ENCODE assay signal across 32 cellular contexts in genomic region chr11:95024958-95025357, GRCh38. TPM values are rescaled to one million over a fixed set of nuclear protein-coding genes. Genes with fewer than 3 reads are reported as not detected.
"Had no signal": no experiment of that assay in that cellular context is flagged by ENCODE, and none has a peak within 500 bp of the region (broad histone marks: within the 10 kb centered on the region; RNA-seq: fewer than 3 reads in every experiment).

TSS of gene KDM4E (plus strand) at chr11:95025258. CDS start at chr11:95025558, 300 bp downstream.

- ATAC-seq: stimulated activated effector memory CD8-positive, alpha-beta T cell treated with anti-CD3 and anti-CD28 coated beads, Interleukin-12 subunit alpha, Interleukin-12 subunit beta, amount 100 ng/mL, for 72 hours; stimulated activated memory B cell treated with anti-CD40 and anti-IgM and Interleukin-4, amounts not matched to agents 10 μg/mL and 1 μg/mL and 100 μg/mL, for 72 hours; stimulated activated naive B cell treated with anti-CD40 and anti-IgM and Interleukin-4, amounts not matched to agents 10 μg/mL and 1 μg/mL and 100 μg/mL, for 72 hours; stimulated activated naive CD8-positive, alpha-beta T cell treated with anti-CD3 and anti-CD28 coated beads, Interleukin-15, amount 100 ng/mL, for 72 hours; stimulated activated naive CD8-positive, alpha-beta T cell treated with anti-CD3 and anti-CD28 coated beads, Interleukin-15, Interleukin-2, amounts not matched to agents 100 U/mL and 50 U/mL, for 24 hours; upper lobe of right lung had no signal

- H3K36me3 ChIP-seq: stomach, suprapubic skin, thoracic aorta, thyroid gland, tibial artery, tibial nerve, transverse colon, upper lobe of left lung, upper lobe of right lung, uterus, vagina had no signal

- H3K27ac ChIP-seq: stomach, suprapubic skin, testis, thoracic aorta, thyroid gland, tibial artery, tibial nerve, transverse colon, upper lobe of left lung, upper lobe of right lung, uterus, vagina had no signal

- FAIRE-seq: urothelium cell line had no signal

- H3K27me3 ChIP-seq: stomach, suprapubic skin, testis, thyroid gland, tibial artery, tibial nerve, transverse colon, upper lobe of left lung, upper lobe of right lung, uterus, vagina had no signal

- H3K9me3 ChIP-seq: stomach, suprapubic skin, testis, thoracic aorta, thyroid gland, tibial artery, tibial nerve, transverse colon, upper lobe of left lung, upper lobe of right lung, uterus, vagina had no signal

- H3K4me3 ChIP-seq: stomach, suprapubic skin, testis, thoracic aorta, thyroid gland, tibial artery, tibial nerve, transverse colon, upper lobe of left lung, upper lobe of right lung, uterus, vagina had no signal

- DNase-seq: stimulated activated CD4-positive, alpha-beta T cell treated with anti-CD3 and anti-CD28 coated beads, Interleukin-2, amount 100 ng/mL, for 48 hours; stimulated activated CD4-positive, alpha-beta T cell treated with anti-CD3 and anti-CD28 coated beads, Interleukin-4, amount 100 ng/mL, for 1 hour; stimulated activated CD4-positive, alpha-beta T cell treated with anti-CD3 and anti-CD28 coated beads, Interleukin-4, amount 100 ng/mL, for 24 hours; stimulated activated CD4-positive, alpha-beta T cell treated with anti-CD3 and anti-CD28 coated beads, Interleukin-4, amount 100 ng/mL, for 4 hours; stimulated activated CD8-positive, alpha-beta memory T cell treated with anti-CD3 and anti-CD28 coated beads, Interleukin-4, amount 100 ng/mL, for 48 hours; stimulated activated naive B cell treated with anti-CD40 and anti-IgM and Interleukin-4, amounts not matched to agents 10 μg/mL and 1 μg/mL and 100 μg/mL, for 72 hours; stimulated activated naive CD4-positive, alpha-beta T cell; stimulated activated naive CD4-positive, alpha-beta T cell treated with Interleukin-2 at 50 U/mL for 16 hours; stimulated activated naive CD8-positive, alpha-beta T cell treated with anti-CD3 and anti-CD28 coated beads, Interleukin-15, amount 100 ng/mL, for 72 hours; stimulated activated naive CD8-positive, alpha-beta T cell treated with anti-CD3 and anti-CD28 coated beads, Interleukin-15, Interleukin-2, amounts not matched to agents 100 U/mL and 50 U/mL, for 24 hours; stomach; substantia nigra; testis; thyroid gland; tibial artery; transverse colon; trophoblast cell; upper lobe of left lung; upper lobe of right lung; uterus had no signal

- H3K4me1 ChIP-seq: stomach, suprapubic skin, testis, thyroid gland, tibial artery, tibial nerve, transverse colon, upper lobe of left lung, upper lobe of right lung, uterus, vagina had no signal

RNA-seq across cellular contexts. Expression of gene KDM4E, which starts in this region (rescaled TPM):
- total RNA-seq: stomach, subcutaneous adipose tissue, suprapubic skin, temporal lobe, thoracic aorta, thyroid gland, tibial nerve, transverse colon, upper lobe of left lung, upper lobe of right lung, ureter, urinary bladder, uterus, vagina had no signal
- polyA plus RNA-seq: stomach, thymus, urinary bladder had no signal
